In the genomic region with DNA sequence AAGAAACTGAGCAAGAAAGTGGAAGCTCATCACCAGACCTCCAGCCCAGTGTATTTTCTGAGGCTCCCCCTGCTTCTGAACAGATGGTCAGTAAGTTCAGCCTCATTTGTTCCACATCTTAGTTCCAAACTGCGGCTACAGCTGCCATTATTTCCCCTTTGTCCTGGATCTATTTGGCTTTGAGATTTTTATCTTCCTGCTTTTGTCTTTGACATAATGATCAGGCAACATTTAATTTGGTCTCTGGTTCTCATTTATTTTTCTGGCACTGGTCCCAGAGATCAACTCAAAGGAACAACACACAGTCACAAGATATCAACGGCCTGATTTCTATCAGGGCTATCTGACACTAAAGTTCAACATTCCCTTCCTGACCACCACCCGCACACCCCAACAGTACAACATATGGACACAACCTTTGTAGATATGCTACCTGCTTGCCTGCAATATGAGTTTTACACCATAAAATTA, we compare ENCODE assay signal across 1 cellular context.
TF ChIP-seq lines count a peak whose summit lies in the region.

No MANE protein-coding gene starts in this region.

TF ChIP-seq in SK-N-SH treated with all-trans-retinoic acid at 6 μM for 48 hours, 23 proteins besides CTCF, POLR2A, EP300 and RAD21 (continued from another document):
- no peak for TF ChIP-seq OSR1 (CRISPR knock-in tag; IDR thresholded peaks at IDR 0.05)
- no peak for TF ChIP-seq CSDC2 (CRISPR knock-in tag; IDR thresholded peaks at IDR 0.05)
- TF ChIP-seq ZNF565 (CRISPR knock-in tag; conservative IDR thresholded peaks at IDR 0.05; ENCODE audit: low read depth), result no peak
